15 cellular contexts compared by ENCODE assay signal in genomic region chr4:13528823-13529129, GRCh38. TPM values are rescaled to one million over a fixed set of nuclear protein-coding genes. Genes with fewer than 3 reads are reported as not detected.
DNase-seq lines count a peak whose midpoint lies in the region; ATAC-seq, FAIRE-seq and TF ChIP-seq lines count a peak whose summit lies in the region.
"Had no signal": no experiment of that assay in that cellular context is flagged by ENCODE, and none has a peak within 500 bp of the region (broad histone marks: within the 10 kb centered on the region; RNA-seq: fewer than 3 reads in every experiment).

No MANE protein-coding gene starts in this region.

- no peak overlapping the region for H4K91ac ChIP-seq in H9 (ENCODE audit: insufficient read length, low read depth, low read length)

- no peak for DNase-seq in activated T-cell treated with anti-CD3 and anti-CD28 coated beads, Interleukin-2, amount 50 U/mL, for 24 hours
- DNase-seq in activated T-cell treated with anti-CD3 and anti-CD28 coated beads, Interleukin-2, amount 50 U/mL, for 4 hours = no peak
- no peak for DNase-seq in H9
- DNase-seq in retina = peak; percentile 51
- no peak for DNase-seq in HFFc6
- DNase-seq in RCC 7860 (ENCODE audit: low spot score) = no peak
- DNase-seq: colonic mucosa, DMS153, NCI-H187, NCI-H510A treated with DMSO at 0.1 percent for 48 hours, transverse colon had no signal

- no peak overlapping the region for H4K8ac ChIP-seq in H9 (replicated peaks; ENCODE audit: insufficient read length, low read depth, low read length)

- H3K79me1 ChIP-seq in H9 (ENCODE audit: insufficient read depth, low read depth, low read length, poor library complexity, severe bottlenecking) = no peaks in the 10 kb centered on the region

- H4K20me1 ChIP-seq in H9 (ENCODE audit: control insufficient read depth, insufficient read depth, insufficient read length) = no peaks in the 10 kb centered on the region

- H3K4ac ChIP-seq in H9 (ENCODE audit: low read depth, low read length) = no peak overlapping the region

- no CpG with 5 or more reads among the region's 5 CpGs for WGBS in H9 (ENCODE audit: extremely low coverage, insufficient read length, low lambda C conversion rate)

- peaks cover under 1% of the 10 kb centered on the region for H3K4me1 ChIP-seq in H9 (ENCODE audit: insufficient read depth, low read length)
- H3K4me1 ChIP-seq: colonic mucosa had no signal

- H2AK5ac ChIP-seq in H9 (ENCODE audit: insufficient read length, low read length) = no peak overlapping the region

- H3K9me3 ChIP-seq in H9 (ENCODE audit: control insufficient read depth, low read depth, low read length) = peaks cover 8% of the 10 kb centered on the region
- H3K9me3 ChIP-seq: colonic mucosa, transverse colon had no signal

- no peak for FAIRE-seq in RCC 7860 (lab: Jason Lieb, UNC)

- H3K27me3 ChIP-seq in H9 (ENCODE audit: insufficient read depth, low read length) = peaks cover 90% of the 10 kb centered on the region

- H2BK12ac ChIP-seq in H9 (ENCODE audit: insufficient read length, low read depth, low read length) = no peak overlapping the region

- H2BK120ac ChIP-seq in H9 (ENCODE audit: low read depth, low read length, poor library complexity, severe bottlenecking) = no peak overlapping the region

- peak overlapping the region; percentile 1 for H3K4me3 Mint-ChIP-seq in activated T-cell treated with anti-CD3 and anti-CD28 coated beads, Interleukin-2, amount 50 U/mL, for 24 hours
- H3K4me3 Mint-ChIP-seq in activated T-cell treated with anti-CD3 and anti-CD28 coated beads, Interleukin-2, amount 50 U/mL, for 4 hours = no peak overlapping the region
- H3K4me3 Mint-ChIP-seq in H9 (peak overlapping the region in 1 of 2 experiments; percentile 59; a peak in 2 of 5 replicates), HFFc6 (no peak overlapping the region)
- peak overlapping the region; percentile 66 for H3K4me3 Mint-ChIP-seq in activated naive CD8-positive, alpha-beta T cell

- H3K23me2 ChIP-seq in H9 (ENCODE audit: insufficient read length, low read depth, low read length, poor library complexity, severe bottlenecking) = peaks cover 7% of the 10 kb centered on the region

- H3K36me3 Mint-ChIP-seq in activated T-cell treated with anti-CD3 and anti-CD28 coated beads, Interleukin-2, amount 50 U/mL, for 24 hours (ENCODE audit: low read depth) = no peaks in the 10 kb centered on the region
- H3K36me3 Mint-ChIP-seq in activated T-cell treated with anti-CD3 and anti-CD28 coated beads, Interleukin-2, amount 50 U/mL, for 4 hours (ENCODE audit: insufficient read depth) = no peaks in the 10 kb centered on the region
- H3K36me3 Mint-ChIP-seq in H9 (ENCODE audit: insufficient read depth in 1 of 3, low read depth in 3 of 3) (peaks cover 7 to 10% (median 10%) of the 10 kb centered on the region in 3 experiments), HFFc6 (ENCODE audit: low read depth) (no peaks in the 10 kb centered on the region)
- peaks cover 2% of the 10 kb centered on the region for H3K36me3 Mint-ChIP-seq in activated naive CD8-positive, alpha-beta T cell

- H3K9me3 Mint-ChIP-seq in activated T-cell treated with anti-CD3 and anti-CD28 coated beads, Interleukin-2, amount 50 U/mL, for 24 hours = no peaks in the 10 kb centered on the region
- H3K9me3 Mint-ChIP-seq in activated T-cell treated with anti-CD3 and anti-CD28 coated beads, Interleukin-2, amount 50 U/mL, for 4 hours = no peaks in the 10 kb centered on the region
- H3K9me3 Mint-ChIP-seq in H9 (peaks cover 10% of the 10 kb centered on the region in 2 experiments), HFFc6 (peaks cover 11% of the 10 kb centered on the region; the same call in 1 of the 2 replicates)
- H3K9me3 Mint-ChIP-seq in activated naive CD8-positive, alpha-beta T cell (ENCODE audit: low read depth) = no peaks in the 10 kb centered on the region

- H3K56ac ChIP-seq in H9 (ENCODE audit: insufficient read length, low read depth, low read length) = no peak overlapping the region

- no peak overlapping the region for H2BK5ac ChIP-seq in H9 (ENCODE audit: insufficient read length, low read length)

- no peak overlapping the region for H2AFZ ChIP-seq in H9 (ENCODE audit: low read length)

- no peak overlapping the region for H3K18ac ChIP-seq in H9 (ENCODE audit: insufficient read length, low read depth, low read length)

- no peak overlapping the region for H3K14ac ChIP-seq in H9 (ENCODE audit: insufficient read depth, low read length)

- H3K9ac ChIP-seq in H9 (ENCODE audit: extremely low read depth, insufficient read length, low read length) = no peak overlapping the region

- H3K27me3 Mint-ChIP-seq in activated T-cell treated with anti-CD3 and anti-CD28 coated beads, Interleukin-2, amount 50 U/mL, for 24 hours = peaks cover 98% of the 10 kb centered on the region
- peaks cover 93% of the 10 kb centered on the region for H3K27me3 Mint-ChIP-seq in activated T-cell treated with anti-CD3 and anti-CD28 coated beads, Interleukin-2, amount 50 U/mL, for 4 hours (ENCODE audit: low read depth)
- peaks cover 99% of the 10 kb centered on the region for H3K27me3 Mint-ChIP-seq in H9 (ENCODE audit: low read depth)
- H3K27me3 Mint-ChIP-seq in activated naive CD8-positive, alpha-beta T cell = peaks cover 54% of the 10 kb centered on the region
- H3K27me3 Mint-ChIP-seq in HFFc6 (ENCODE audit: insufficient read depth) = peaks cover 85% of the 10 kb centered on the region

- no peak overlapping the region for H4K5ac ChIP-seq in H9 (ENCODE audit: insufficient read length, low read depth, low read length)

- no peaks in the 10 kb centered on the region for H3K79me2 ChIP-seq in H9 (ENCODE audit: insufficient read depth, low read length)

- no peak overlapping the region for H3T11ph ChIP-seq in H9 (ENCODE audit: low read length)

- H3K27ac Mint-ChIP-seq in activated T-cell treated with anti-CD3 and anti-CD28 coated beads, Interleukin-2, amount 50 U/mL, for 24 hours = no peak overlapping the region
- H3K27ac Mint-ChIP-seq in H9 (no peak overlapping the region), HFFc6 (no peak overlapping the region)
- peak overlapping the region; percentile 72 for H3K27ac Mint-ChIP-seq in activated naive CD8-positive, alpha-beta T cell

- H3K27ac ChIP-seq in H9 (ENCODE audit: insufficient read length, low read depth, low read length) = no peak overlapping the region
- H3K27ac ChIP-seq: ascending aorta, colonic mucosa, epithelial cell of prostate, transverse colon had no signal

- no peak for ATAC-seq in activated T-cell treated with anti-CD3 and anti-CD28 coated beads, Interleukin-2, amount 50 U/mL, for 4 hours
- no peak for ATAC-seq in HG02973 (IDR thresholded peaks at IDR 0.05; ENCODE audit: unreplicated experiment)

- no peak overlapping the region for H2BK20ac ChIP-seq in H9 (ENCODE audit: low read depth, low read length, poor library complexity, severe bottlenecking)

- H3K4me2 ChIP-seq in H9 (ENCODE audit: insufficient read depth, insufficient read length, low read length) = peak overlapping the region; percentile 46

- TF ChIP-seq CTCF in H9 (conservative IDR thresholded peaks at IDR 0.05) (no peak), HFFc6 (IDR thresholded peaks at IDR 0.05) (no peak)

- no peak overlapping the region for H3K23ac ChIP-seq in H9 (ENCODE audit: insufficient read length, low read depth, low read length)

- no peak overlapping the region for H2BK15ac ChIP-seq in H9 (ENCODE audit: low read depth, low read length)

- H3K4me1 Mint-ChIP-seq in activated T-cell treated with anti-CD3 and anti-CD28 coated beads, Interleukin-2, amount 50 U/mL, for 24 hours (ENCODE audit: low read depth) = peaks cover 35% of the 10 kb centered on the region
- H3K4me1 Mint-ChIP-seq in activated T-cell treated with anti-CD3 and anti-CD28 coated beads, Interleukin-2, amount 50 U/mL, for 4 hours (ENCODE audit: low read depth) = peaks cover 19% of the 10 kb centered on the region
- peaks cover 40 to 41% of the 10 kb centered on the region in 2 experiments for H3K4me1 Mint-ChIP-seq in H9
- peaks cover 34% of the 10 kb centered on the region for H3K4me1 Mint-ChIP-seq in activated naive CD8-positive, alpha-beta T cell (ENCODE audit: low read depth)
- peaks cover 22% of the 10 kb centered on the region; the same call in 1 of the 2 replicates for H3K4me1 Mint-ChIP-seq in HFFc6 (ENCODE audit: low read depth)

RNA-seq across cellular contexts. Expression of gene NKX3-2, which starts 15.5 kb away (rescaled TPM):
- not detected for total RNA-seq in activated T-cell treated with anti-CD3 and anti-CD28 coated beads, Interleukin-2, amount 50 U/mL, for 4 hours
- 1.9 and 2.3 TPM in 2 replicates for total RNA-seq in H9 (2021)
- total RNA-seq in HFFc6 (2021; fragmentation: NEBNext Ultra II Directional; extraction: Animal tissue kit (Norgen Biotek cat#: 25700)) = under 1 TPM in 5 of 6 experiments, not detected in 1; 0.07 to 0.17 (median 0.11) TPM
- total RNA-seq: ascending aorta had no signal

RNA-seq across cellular contexts. Expression of gene RAB28, which starts 44.6 kb away (rescaled TPM):
- 10 to 100 TPM; 14.2 to 14.9 (median 14.2) TPM for total RNA-seq in activated T-cell treated with anti-CD3 and anti-CD28 coated beads, Interleukin-2, amount 50 U/mL, for 4 hours
- 17.7 and 19.8 TPM in 2 replicates for total RNA-seq in H9 (2021)
- total RNA-seq in HFFc6 (2021; fragmentation: NEBNext Ultra II Directional; extraction: Animal tissue kit (Norgen Biotek cat#: 25700)) = 10 to 100 TPM; 11.4 to 13.1 (median 12.4) TPM

Comparison
In these comparisons a context has a peak if more than half of its experiments do, and no peak if none do; other contexts are left out.
1. H3K4me3 Mint-ChIP-seq: peak in activated T-cell treated with anti-CD3 and anti-CD28 coated beads, Interleukin-2, amount 50 U/mL, for 24 hours (single experiment) and activated naive CD8-positive, alpha-beta T cell (single experiment); none in activated T-cell treated with anti-CD3 and anti-CD28 coated beads, Interleukin-2, amount 50 U/mL, for 4 hours (single experiment) and HFFc6 (single experiment).